Comparison of ENCODE assay signal across 8 cellular contexts in the genomic region with DNA sequence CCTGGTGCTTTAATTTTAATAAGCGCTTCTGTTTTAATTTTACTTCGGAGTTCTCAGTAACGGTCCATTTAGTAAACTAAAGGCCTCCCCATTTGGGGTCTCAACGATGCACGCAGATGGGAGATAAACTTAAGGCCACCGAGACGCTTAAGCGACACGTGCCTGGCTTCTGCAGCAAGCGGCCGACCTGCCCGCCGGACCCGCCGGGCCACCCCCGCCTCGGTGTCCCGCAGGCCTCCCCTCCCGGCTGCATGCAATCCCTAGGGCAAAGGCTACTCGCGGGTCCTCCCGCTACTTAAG. TPM values are rescaled to one million over a fixed set of nuclear protein-coding genes. Genes with fewer than 3 reads are reported as not detected.
DNase-seq lines count a peak whose midpoint lies in the region; ATAC-seq and TF ChIP-seq lines count a peak whose summit lies in the region.

No MANE protein-coding gene starts in this region.

- peaks cover 11% of the 10 kb centered on the region for H3K4me1 ChIP-seq in CD4-positive, CD25-positive, alpha-beta regulatory T cell (ENCODE audit: control insufficient read depth, insufficient read depth, low read length, poor library complexity, severe bottlenecking)
- H3K4me1 ChIP-seq in suprapubic skin = peaks cover 10% of the 10 kb centered on the region

- WGBS in suprapubic skin = 1% methylated on average over 22 of the region's 22 CpGs

- H3K27me3 ChIP-seq in CD4-positive, CD25-positive, alpha-beta regulatory T cell (ENCODE audit: control insufficient read depth, insufficient read depth, low read length) = no peaks in the 10 kb centered on the region
- no peaks in the 10 kb centered on the region for H3K27me3 ChIP-seq in suprapubic skin

- peak in 1 of 3 donors; percentile 49 for DNase-seq in CD4-positive, CD25-positive, alpha-beta regulatory T cell
- no peak for DNase-seq in HFFc6
- no peak for DNase-seq in activated B cell treated with CpG ODN at 0.5 μM for 24 hours
- no peak for DNase-seq in immature natural killer cell
- no peak for DNase-seq in suprapubic skin (ENCODE audit: low spot score in 2 of 2)
- DNase-seq in middle frontal gyrus (ENCODE audit: extremely low spot score, low spot score) = no peak
- no peak for DNase-seq in NCI-H2196 treated with DMSO at 0.1 percent for 48 hours (lab: John Stamatoyannopoulos, UW; ENCODE audit: unreplicated experiment)

- no peak for ATAC-seq in CD4-positive, CD25-positive, alpha-beta regulatory T cell (ENCODE audit: low read depth in 2 of 2)
- ATAC-seq in activated B cell treated with CpG ODN at 0.5 μM for 24 hours (ENCODE audit: low read depth) (no peak), HG03196 (IDR thresholded peaks at IDR 0.05; ENCODE audit: unreplicated experiment) (no peak)

- peak overlapping the region; percentile 3 for H3K27ac ChIP-seq in CD4-positive, CD25-positive, alpha-beta regulatory T cell (ENCODE audit: insufficient read depth, low read length, poor library complexity, severe bottlenecking)
- peak overlapping the region; percentile 77 for H3K27ac ChIP-seq in suprapubic skin

- H3K36me3 Mint-ChIP-seq in CD4-positive, CD25-positive, alpha-beta regulatory T cell = no peaks in the 10 kb centered on the region
- H3K36me3 Mint-ChIP-seq in HFFc6 (ENCODE audit: low read depth) = no peaks in the 10 kb centered on the region
- H3K36me3 Mint-ChIP-seq in activated B cell treated with CpG ODN at 0.5 μM for 24 hours (ENCODE audit: low read depth) = no peaks in the 10 kb centered on the region
- H3K36me3 Mint-ChIP-seq in immature natural killer cell = no peaks in the 10 kb centered on the region

- no peaks in the 10 kb centered on the region for H3K27me3 Mint-ChIP-seq in CD4-positive, CD25-positive, alpha-beta regulatory T cell
- H3K27me3 Mint-ChIP-seq in HFFc6 (ENCODE audit: insufficient read depth) = peaks cover 3% of the 10 kb centered on the region
- H3K27me3 Mint-ChIP-seq in activated B cell treated with CpG ODN at 0.5 μM for 24 hours = no peaks in the 10 kb centered on the region
- H3K27me3 Mint-ChIP-seq in immature natural killer cell (ENCODE audit: low read depth in 3 of 3) = peaks cover 0 to 4% (median 0%) of the 10 kb centered on the region in 3 donors

- H3K27ac Mint-ChIP-seq in CD4-positive, CD25-positive, alpha-beta regulatory T cell = no peak overlapping the region
- H3K27ac Mint-ChIP-seq in HFFc6 (peak overlapping the region; percentile 58), activated B cell treated with CpG ODN at 0.5 μM for 24 hours (no peak overlapping the region), immature natural killer cell (no peak overlapping the region)

- CTCF ChIA-PET in activated B cell treated with CpG ODN at 0.5 μM for 24 hours (lab: Charles Lee) = interaction anchor here (0.6 kb wide), 1 partner anchor 1493 kb away, joined by 3 read pairs; no protein-coding TSS in a partner anchor

- no peaks in the 10 kb centered on the region for H3K9me3 Mint-ChIP-seq in CD4-positive, CD25-positive, alpha-beta regulatory T cell
- H3K9me3 Mint-ChIP-seq in HFFc6 (no peaks in the 10 kb centered on the region), activated B cell treated with CpG ODN at 0.5 μM for 24 hours (peaks cover 2% of the 10 kb centered on the region), immature natural killer cell (no peaks in the 10 kb centered on the region)

- H3K36me3 ChIP-seq in CD4-positive, CD25-positive, alpha-beta regulatory T cell (ENCODE audit: control insufficient read depth, insufficient read depth, low read length) = no peaks in the 10 kb centered on the region
- no peaks in the 10 kb centered on the region for H3K36me3 ChIP-seq in suprapubic skin

- no peaks in the 10 kb centered on the region for H3K9me3 ChIP-seq in CD4-positive, CD25-positive, alpha-beta regulatory T cell (ENCODE audit: control insufficient read depth in 2 of 2, low read length in 2 of 2)
- no peaks in the 10 kb centered on the region for H3K9me3 ChIP-seq in suprapubic skin

- H3K4me3 ChIP-seq in CD4-positive, CD25-positive, alpha-beta regulatory T cell (ENCODE audit: low read depth, low read length) = peak overlapping the region; percentile 64
- peak overlapping the region; percentile 80 for H3K4me3 ChIP-seq in suprapubic skin

- H3K4me3 Mint-ChIP-seq in CD4-positive, CD25-positive, alpha-beta regulatory T cell = peak overlapping the region; percentile 59 to 84 (median 70)
- H3K4me3 Mint-ChIP-seq in HFFc6 = peak overlapping the region; percentile 87
- H3K4me3 Mint-ChIP-seq in activated B cell treated with CpG ODN at 0.5 μM for 24 hours = peak overlapping the region; percentile 76
- H3K4me3 Mint-ChIP-seq in immature natural killer cell = peak overlapping the region; percentile 63 to 77 (median 67)

- POLR2A ChIA-PET in activated B cell treated with CpG ODN at 0.5 μM for 24 hours (lab: Charles Lee) = interaction anchor here (0.7 to 1.0 kb wide), 2 partner anchors 18 to 19 kb away, joined by 3 to 4 read pairs; partner anchors contain the start of gene C16orf46

- TF ChIP-seq POLR2A in suprapubic skin (IDR thresholded peaks at IDR 0.05) = no peak

- intact Hi-C loops in activated B cell treated with CpG ODN at 0.5 μM for 24 hours (cut with micrococcal nuclease) = loop anchor here (5.0 kb wide), 1 partner anchor 1077 kb away; the partner anchor contains the start of gene MPHOSPH6

- TF ChIP-seq CTCF in HFFc6 (IDR thresholded peaks at IDR 0.05) = no peak
- no peak for TF ChIP-seq CTCF in activated B cell treated with CpG ODN at 0.5 μM for 24 hours (IDR thresholded peaks at IDR 0.05)
- TF ChIP-seq CTCF in suprapubic skin (IDR thresholded peaks at IDR 0.05) = no peak

- peaks cover 5 to 21% (median 6%) of the 10 kb centered on the region in 4 donors for H3K4me1 Mint-ChIP-seq in CD4-positive, CD25-positive, alpha-beta regulatory T cell
- H3K4me1 Mint-ChIP-seq in HFFc6 (ENCODE audit: low read depth) (peaks cover 18% of the 10 kb centered on the region), activated B cell treated with CpG ODN at 0.5 μM for 24 hours (peaks cover 18% of the 10 kb centered on the region), immature natural killer cell (peaks cover 6 to 10% of the 10 kb centered on the region in 2 donors)

- TF ChIP-seq EP300 in suprapubic skin (IDR thresholded peaks at IDR 0.05) = no peak

RNA-seq across cellular contexts. Expression of gene GCSH, which starts 0.6 kb away (rescaled TPM):
- total RNA-seq in CD4-positive, CD25-positive, alpha-beta regulatory T cell = 3.4 TPM
- 1 to 10 TPM; 3.9 to 8.2 (median 6.7) TPM for polyA plus RNA-seq in CD4-positive, CD25-positive, alpha-beta regulatory T cell
- total RNA-seq in HFFc6 (2021; fragmentation: NEBNext Ultra II Directional; extraction: Animal tissue kit (Norgen Biotek cat#: 25700)) = 10 to 100 TPM; 23.6 to 36.1 (median 31.3) TPM
- total RNA-seq in activated B cell treated with CpG ODN at 0.5 μM for 24 hours = 8.4 and 8.8 TPM in 2 replicates
- polyA plus RNA-seq in immature natural killer cell = 10 to 100 TPM in 1 of 3 donors, 1 to 10 TPM in 2; 6.6 to 11.5 (median 8.3) TPM
- 10 to 100 TPM in 2 of 4 donors, 1 to 10 TPM in 2; 4.7 to 16.6 (median 10.2) TPM for total RNA-seq in suprapubic skin

RNA-seq across cellular contexts. Expression of gene C16orf46, which starts 18.6 kb away (rescaled TPM):
- total RNA-seq in CD4-positive, CD25-positive, alpha-beta regulatory T cell = not detected
- polyA plus RNA-seq in CD4-positive, CD25-positive, alpha-beta regulatory T cell = under 1 TPM in 2 of 4 donors, not detected in 2; 0.32 to 0.57 TPM
- total RNA-seq in HFFc6 (2021; fragmentation: NEBNext Ultra II Directional; extraction: Animal tissue kit (Norgen Biotek cat#: 25700)) = 1 to 10 TPM in 1 of 6 experiments, under 1 TPM in 5; 0.23 to 1.2 (median 0.35) TPM
- 0.61 and 0.75 TPM in 2 replicates for total RNA-seq in activated B cell treated with CpG ODN at 0.5 μM for 24 hours
- under 1 TPM in 1 of 3 donors, not detected in 2; 0.16 TPM for polyA plus RNA-seq in immature natural killer cell
- 1 to 10 TPM in 1 of 4 donors, under 1 TPM in 2, not detected in 1; 0.57 to 2.2 (median 0.81) TPM for total RNA-seq in suprapubic skin

RNA-seq across cellular contexts. Expression of gene ATMIN, which starts 60.0 kb away (rescaled TPM):
- total RNA-seq in CD4-positive, CD25-positive, alpha-beta regulatory T cell = 32.7 TPM
- polyA plus RNA-seq in CD4-positive, CD25-positive, alpha-beta regulatory T cell = 10 to 100 TPM; 25.9 to 42.9 (median 32.0) TPM
- total RNA-seq in HFFc6 (2021; fragmentation: NEBNext Ultra II Directional; extraction: Animal tissue kit (Norgen Biotek cat#: 25700)) = 10 to 100 TPM; 24.3 to 35.6 (median 29.7) TPM
- total RNA-seq in activated B cell treated with CpG ODN at 0.5 μM for 24 hours (30.6 and 31.0 TPM in 2 replicates), suprapubic skin (10 to 100 TPM; 30.7 to 65.0 (median 45.5) TPM)
- 10 to 100 TPM; 25.4 to 51.0 (median 26.4) TPM for polyA plus RNA-seq in immature natural killer cell
